9 cellular contexts compared by ENCODE assay signal in genomic region chr10:71312840-71313789, GRCh38. TPM values are rescaled to one million over a fixed set of nuclear protein-coding genes. Genes with fewer than 3 reads are reported as not detected.
DNase-seq lines count a peak whose midpoint lies in the region; ATAC-seq and TF ChIP-seq lines count a peak whose summit lies in the region.
"Had no signal": no experiment of that assay in that cellular context is flagged by ENCODE, and none has a peak within 500 bp of the region (broad histone marks: within the 10 kb centered on the region; RNA-seq: fewer than 3 reads in every experiment).

No MANE protein-coding gene starts in this region.

- TF ChIP-seq CTCF in choroid plexus epithelial cell (conservative IDR thresholded peaks at IDR 0.05; ENCODE audit: low read depth, low read length) = no peak
- no peak for TF ChIP-seq CTCF in lower leg skin (IDR thresholded peaks at IDR 0.05)
- no peak for TF ChIP-seq CTCF in thyroid gland (IDR thresholded peaks at IDR 0.05)

- H3K27ac ChIP-seq in thyroid gland = peak overlapping the region in 2 of 3 donors; percentile 3 to 17

- TF ChIP-seq POLR2A in lower leg skin (IDR thresholded peaks at IDR 0.05) (no peak), thyroid gland (IDR thresholded peaks at IDR 0.05) (no peak)

- no peak for ATAC-seq in HG03432 (IDR thresholded peaks at IDR 0.05; ENCODE audit: unreplicated experiment)

- H3K9me3 ChIP-seq in thyroid gland = no peaks in the 10 kb centered on the region

- peak; percentile 47 for DNase-seq in NCI-H1694 (lab: John Stamatoyannopoulos, UW)
- peak; percentile 88 for DNase-seq in choroid plexus epithelial cell (ENCODE audit: low read depth)
- peak; percentile 69 to 92 for DNase-seq in lower leg skin (ENCODE audit: low spot score in 2 of 2)
- peak in 1 of 2 donors; percentile 39 for DNase-seq in thyroid gland
- DNase-seq in T-helper 9 cell = no peak
- DNase-seq in activated effector memory CD4-positive, alpha-beta T cell treated with Interleukin-2 at 50 U/mL for 16 hours = no peak
- no peak for DNase-seq in activated naive CD4-positive, alpha-beta T cell treated with anti-CD3 and anti-CD28 coated beads, Interleukin-2, amount 50 U/mL, for 16 hours
- DNase-seq: NCI-H1417 treated with DMSO at 0.1 percent for 48 hours had no signal

- H3K4me1 ChIP-seq in thyroid gland = peaks cover 6 to 32% of the 10 kb centered on the region in 2 donors

- no peaks in the 10 kb centered on the region for H3K36me3 ChIP-seq in thyroid gland

- WGBS in lower leg skin, 2 donors = 24 to 30% methylated on average over 19 of the region's 19 CpGs
- WGBS in thyroid gland, 2 donors = 45 to 53% methylated on average over 17 to 19 of the region's 19 CpGs

- H3K27me3 ChIP-seq in thyroid gland = no peaks in the 10 kb centered on the region

- intact Hi-C loops in lower leg skin (cut with DNase I; ENCODE audit: low total_unique reads) (no loop called here), thyroid gland (cut with DNase I) (no loop called here)

- H3K4me3 ChIP-seq in choroid plexus epithelial cell (ENCODE audit: low read depth, low read length) (peak overlapping the region; percentile 20), lower leg skin (ENCODE audit: low read depth, poor library complexity, severe bottlenecking) (no peak overlapping the region), thyroid gland (replicated peaks in 1 of 3) (no peak overlapping the region)

RNA-seq across cellular contexts. Expression of gene SLC29A3, which starts 5.9 kb away (rescaled TPM):
- total RNA-seq in lower leg skin (1 to 10 TPM; 1.1 to 5.7 (median 2.6) TPM), thyroid gland (1 to 10 TPM; 5.1 to 8.2 (median 6.7) TPM)

Comparison
In these comparisons a context has a peak if more than half of its experiments do, and no peak if none do; other contexts are left out.
1. DNase-seq: peak in NCI-H1694 (single experiment), choroid plexus epithelial cell (single experiment) and lower leg skin (2 of 2); none in T-helper 9 cell (single experiment), activated effector memory CD4-positive, alpha-beta T cell treated with Interleukin-2 at 50 U/mL for 16 hours (single experiment) and activated naive CD4-positive, alpha-beta T cell treated with anti-CD3 and anti-CD28 coated beads, Interleukin-2, amount 50 U/mL, for 16 hours (single experiment).